15 cellular contexts compared by ENCODE assay signal in genomic region chr6:92617726-92618125, GRCh38.
DNase-seq lines count a peak whose midpoint lies in the region; ATAC-seq, FAIRE-seq and TF ChIP-seq lines count a peak whose summit lies in the region.
"Had no signal": no experiment of that assay in that cellular context is flagged by ENCODE, and none has a peak within 500 bp of the region (broad histone marks: within the 10 kb centered on the region; RNA-seq: fewer than 3 reads in every experiment).

No MANE protein-coding gene starts in this region.

- POLR2A ChIA-PET in H1 (lab: Charles Lee; ENCODE audit: partially characterized antibody): no interaction called here

- H2BK15ac ChIP-seq in H1 (ENCODE audit: low read length): no peak overlapping the region

- no peak overlapping the region for H3K14ac ChIP-seq in H1 (ENCODE audit: insufficient read length)

- H2BK20ac ChIP-seq in H1 (ENCODE audit: low read length): no peak overlapping the region

- H3K4me1 ChIP-seq in DND-41 (ENCODE audit: insufficient read depth, low read length) (peaks cover 15% of the 10 kb centered on the region), KMS-11 (ENCODE audit: low read depth, poor library complexity, severe bottlenecking) (peaks cover 9% of the 10 kb centered on the region), H1 (replicated peaks in 1 of 4; ENCODE audit: control insufficient read depth in 3 of 4, insufficient read depth in 4 of 4, low read length in 3 of 4) (no peaks in the 10 kb centered on the region)
- H3K4me1 ChIP-seq: A549, Caco-2 had no signal

- WGBS in H1 (ENCODE audit: extremely low coverage in 1 of 2, insufficient coverage in 1 of 2, insufficient read length in 1 of 2, insufficient replicate concordance in 2 of 2, low coverage in 1 of 2, low lambda C conversion rate in 2 of 2, missing lambda C conversion rate in 1 of 2), 2 experiments: 94% methylated on average over 3 of the region's 3 CpGs; no CpG with 5 or more reads in 1 of the 2 experiments

- no peaks in the 10 kb centered on the region for H3K9me3 ChIP-seq in DND-41 (ENCODE audit: insufficient read depth, low read length, severe bottlenecking)
- H3K9me3 ChIP-seq in H1 (ENCODE audit: insufficient read depth in 2 of 2, low read depth in 1 of 2, low read length in 1 of 2): no peaks in the 10 kb centered on the region
- H3K9me3 ChIP-seq: A549, BE2C, Caco-2 had no signal

- H3K27me3 ChIP-seq in DND-41 (ENCODE audit: insufficient read depth, low read length, poor library complexity): no peaks in the 10 kb centered on the region
- H3K27me3 ChIP-seq in KMS-11 (ENCODE audit: insufficient read depth, low read depth): no peaks in the 10 kb centered on the region
- H3K27me3 ChIP-seq in H1 (replicated peaks in 1 of 4; ENCODE audit: control insufficient read depth in 3 of 4, extremely low read depth in 1 of 4, insufficient read depth in 3 of 4, low read length in 3 of 4): no peaks in the 10 kb centered on the region
- H3K27me3 ChIP-seq: BE2C had no signal

- no peak overlapping the region for H4K91ac ChIP-seq in H1 (replicated peaks; ENCODE audit: insufficient read length, low read length)

- TF ChIP-seq RAD21 in H1 (IDR thresholded peaks at IDR 0.05 in 1 of 2, conservative IDR thresholded peaks at IDR 0.05 in 1 of 2; ENCODE audit: low read depth in 2 of 2, low read length in 2 of 2): no peak

- H2BK5ac ChIP-seq in H1 (ENCODE audit: low read depth, low read length): no peak overlapping the region

- no peak overlapping the region for H3K56ac ChIP-seq in H1 (replicated peaks; ENCODE audit: insufficient read length, low read depth, low read length)

- no peak for FAIRE-seq in H1 (lab: Jason Lieb, UNC)
- FAIRE-seq: A549, GM19239 had no signal

- no peaks in the 10 kb centered on the region for H3K36me3 ChIP-seq in DND-41 (ENCODE audit: insufficient read depth, low read length)
- no peaks in the 10 kb centered on the region for H3K36me3 ChIP-seq in KMS-11 (ENCODE audit: insufficient read depth)
- no peaks in the 10 kb centered on the region for H3K36me3 ChIP-seq in H1 (ENCODE audit: control insufficient read depth in 2 of 4, insufficient read depth in 4 of 4, low read length in 3 of 4)
- H3K36me3 ChIP-seq: BE2C had no signal

- H3K9ac ChIP-seq in DND-41 (ENCODE audit: low read depth, low read length): no peak overlapping the region
- no peak overlapping the region for H3K9ac ChIP-seq in KMS-11
- H3K9ac ChIP-seq in H1 (replicated peaks in 1 of 4; ENCODE audit: extremely low read depth in 1 of 4, low read depth in 3 of 4, low read length in 3 of 4): no peak overlapping the region

- H3K79me2 ChIP-seq in DND-41 (ENCODE audit: insufficient read depth, low read length): no peaks in the 10 kb centered on the region
- no peaks in the 10 kb centered on the region for H3K79me2 ChIP-seq in KMS-11 (ENCODE audit: insufficient read depth, low read depth)
- H3K79me2 ChIP-seq in H1 (ENCODE audit: control insufficient read depth in 1 of 2, insufficient read depth in 2 of 2, low read length in 2 of 2): no peaks in the 10 kb centered on the region

- no peak overlapping the region for H4K5ac ChIP-seq in H1 (ENCODE audit: insufficient read length, low read depth, low read length)

- H2BK120ac ChIP-seq in H1 (replicated peaks; ENCODE audit: low read depth, low read length): no peak overlapping the region

- H3K23me2 ChIP-seq in H1 (ENCODE audit: low read depth, low read length): no peaks in the 10 kb centered on the region

- TF ChIP-seq EP300 in H1 (IDR thresholded peaks at IDR 0.05; ENCODE audit: borderline replicate concordance in 1 of 2, low read depth in 2 of 2, low read length in 2 of 2): no peak

- no peaks in the 10 kb centered on the region for H3K79me1 ChIP-seq in H1 (ENCODE audit: low read depth, low read length)

- no peaks in the 10 kb centered on the region for H4K20me1 ChIP-seq in DND-41 (ENCODE audit: insufficient read depth, low read length)
- no peaks in the 10 kb centered on the region for H4K20me1 ChIP-seq in KMS-11 (ENCODE audit: insufficient read depth)
- no peaks in the 10 kb centered on the region for H4K20me1 ChIP-seq in H1 (replicated peaks in 1 of 2; ENCODE audit: control insufficient read depth in 1 of 2, insufficient read depth in 2 of 2, low read length in 2 of 2)

- no peak overlapping the region for H2AK5ac ChIP-seq in H1 (ENCODE audit: low read depth, low read length)

- no peak overlapping the region for H3K4me3 ChIP-seq in DND-41 (ENCODE audit: low read depth in 1 of 2, low read length in 2 of 2)
- no peak overlapping the region for H3K4me3 ChIP-seq in KMS-11 (IDR thresholded peaks at IDR 0.05; ENCODE audit: insufficient read depth, low read depth, low read length)
- H3K4me3 ChIP-seq in H1 (ENCODE audit: extremely low read depth in 1 of 4, insufficient read depth in 2 of 4, low read depth in 3 of 4, low read length in 4 of 4): no peak overlapping the region
- H3K4me3 ChIP-seq: A549 had no signal

- H4K8ac ChIP-seq in H1 (ENCODE audit: extremely low read depth, insufficient read depth, low read length): no peak overlapping the region; the same call in 1 of the 2 replicates

- H3K23ac ChIP-seq in H1 (ENCODE audit: insufficient read length): no peak overlapping the region

- H3K4ac ChIP-seq in H1 (replicated peaks; ENCODE audit: insufficient read length, low read depth, low read length): no peak overlapping the region

- H3K27ac ChIP-seq in DND-41 (ENCODE audit: low read length) (no peak overlapping the region), KMS-11 (no peak overlapping the region; the same call in 1 of the 2 replicates), H1 (ENCODE audit: low read depth, low read length) (no peak overlapping the region)
- H3K27ac ChIP-seq: A549, HL-60 had no signal

- H3K4me2 ChIP-seq in DND-41 (ENCODE audit: insufficient read depth, low read length) (0 out of 2 replicates have a peak overlapping the region, but pooled peaks have one; percentile 23), KMS-11 (no peak overlapping the region; the same call in 1 of the 2 replicates), H1 (ENCODE audit: insufficient read depth in 1 of 2, low read depth in 2 of 2, low read length in 2 of 2) (no peak overlapping the region)
- H3K4me2 ChIP-seq: A549 had no signal

- TF ChIP-seq POLR2A in H1 (IDR thresholded peaks at IDR 0.05; ENCODE audit: control extremely low read depth in 1 of 2, low read depth in 2 of 2, low read length in 2 of 2): no peak

- H2BK12ac ChIP-seq in H1 (ENCODE audit: low read depth, low read length): no peak overlapping the region

- DNase-seq in DND-41 (peak; percentile 78), H1 (ENCODE audit: low read depth in 1 of 2, low spot score in 2 of 2) (no peak), NCI-H128 (lab: John Stamatoyannopoulos, UW; ENCODE audit: unreplicated experiment) (no peak), NK-92 (lab: John Stamatoyannopoulos, UW; ENCODE audit: unreplicated experiment) (no peak)
- DNase-seq: BE2C, Caco-2, GF-D8, GOT3, HCEC 1CT, HFFc6 had no signal

- peak; percentile 26 for TF ChIP-seq CTCF in DND-41 (IDR thresholded peaks at IDR 0.05; ENCODE audit: borderline replicate concordance, extremely low read depth, low read length, poor library complexity, severe bottlenecking)
- no peak for TF ChIP-seq CTCF in KMS-11 (conservative IDR thresholded peaks at IDR 0.05; ENCODE audit: low read depth, low read length)
- TF ChIP-seq CTCF in H1 (IDR thresholded peaks at IDR 0.05; ENCODE audit: control extremely low read depth in 1 of 3, insufficient read depth in 1 of 3, low read depth in 1 of 3, low read length in 3 of 3): no peak

- ATAC-seq in DND-41 (ENCODE audit: insufficient read depth, low read depth) (peak; percentile 96), HG03442 (IDR thresholded peaks at IDR 0.05; ENCODE audit: unreplicated experiment) (no peak)
- ATAC-seq: A549 had no signal

- no peak overlapping the region for H3K18ac ChIP-seq in H1 (ENCODE audit: extremely low read depth, low read length)

- no peak overlapping the region for H2AFZ ChIP-seq in DND-41 (ENCODE audit: low read depth, low read length)
- peak overlapping the region; percentile 30; the same call in 1 of the 2 replicates for H2AFZ ChIP-seq in KMS-11 (ENCODE audit: low read depth)
- H2AFZ ChIP-seq in H1 (ENCODE audit: low read length): 0 out of 2 replicates have a peak overlapping the region, but pooled peaks have one; percentile 32

- CTCF ChIA-PET in H1 (lab: Charles Lee; ENCODE audit: partially characterized antibody): interaction anchor here (1.3 kb wide), 1 partner anchor 27 kb away, joined by 3 read pairs; no protein-coding TSS in a partner anchor

TF ChIP-seq in H1, 55 proteins besides CTCF, POLR2A, EP300 and RAD21:
- TF ChIP-seq SIN3A (conservative IDR thresholded peaks at IDR 0.05 in 1 of 2, IDR thresholded peaks at IDR 0.05 in 1 of 2; ENCODE audit: low read depth in 1 of 2, low read length in 2 of 2): no peak
- no peak for TF ChIP-seq GTF2F1 (IDR thresholded peaks at IDR 0.05; ENCODE audit: borderline replicate concordance, low read depth, low read length)
- no peak for TF ChIP-seq RXRA (IDR thresholded peaks at IDR 0.05; ENCODE audit: insufficient read depth, low read depth, low read length)
- no peak for TF ChIP-seq SP1 (IDR thresholded peaks at IDR 0.05; ENCODE audit: low read depth, low read length)
- TF ChIP-seq ZNF274 (IDR thresholded peaks at IDR 0.05; ENCODE audit: borderline replicate concordance, extremely low read depth, low read length): no peak
- TF ChIP-seq RNF2 (IDR thresholded peaks at IDR 0.05; ENCODE audit: borderline replicate concordance, low read depth, low read length, missing control alignments, poor library complexity, severe bottlenecking): no peak
- TF ChIP-seq HDAC2 (IDR thresholded peaks at IDR 0.05; ENCODE audit: borderline replicate concordance in 1 of 2, low read depth in 2 of 2, low read length in 2 of 2): no peak
- TF ChIP-seq GABPA (IDR thresholded peaks at IDR 0.05; ENCODE audit: borderline replicate concordance, insufficient read depth, low read length): no peak
- no peak for TF ChIP-seq TCF12 (IDR thresholded peaks at IDR 0.05; ENCODE audit: low read depth, low read length)
- no peak for TF ChIP-seq POU5F1 (IDR thresholded peaks at IDR 0.05; ENCODE audit: low read depth, low read length)
- no peak for TF ChIP-seq CHD1 (IDR thresholded peaks at IDR 0.05; ENCODE audit: low read depth, low read length)
- no peak for TF ChIP-seq BCL11A (IDR thresholded peaks at IDR 0.05; ENCODE audit: low read depth in 2 of 2, low read length in 2 of 2)
- no peak for TF ChIP-seq TEAD4 (IDR thresholded peaks at IDR 0.05; ENCODE audit: low read depth, low read length)
